ENCODE assay signal across 22 cellular contexts in the genomic region with DNA sequence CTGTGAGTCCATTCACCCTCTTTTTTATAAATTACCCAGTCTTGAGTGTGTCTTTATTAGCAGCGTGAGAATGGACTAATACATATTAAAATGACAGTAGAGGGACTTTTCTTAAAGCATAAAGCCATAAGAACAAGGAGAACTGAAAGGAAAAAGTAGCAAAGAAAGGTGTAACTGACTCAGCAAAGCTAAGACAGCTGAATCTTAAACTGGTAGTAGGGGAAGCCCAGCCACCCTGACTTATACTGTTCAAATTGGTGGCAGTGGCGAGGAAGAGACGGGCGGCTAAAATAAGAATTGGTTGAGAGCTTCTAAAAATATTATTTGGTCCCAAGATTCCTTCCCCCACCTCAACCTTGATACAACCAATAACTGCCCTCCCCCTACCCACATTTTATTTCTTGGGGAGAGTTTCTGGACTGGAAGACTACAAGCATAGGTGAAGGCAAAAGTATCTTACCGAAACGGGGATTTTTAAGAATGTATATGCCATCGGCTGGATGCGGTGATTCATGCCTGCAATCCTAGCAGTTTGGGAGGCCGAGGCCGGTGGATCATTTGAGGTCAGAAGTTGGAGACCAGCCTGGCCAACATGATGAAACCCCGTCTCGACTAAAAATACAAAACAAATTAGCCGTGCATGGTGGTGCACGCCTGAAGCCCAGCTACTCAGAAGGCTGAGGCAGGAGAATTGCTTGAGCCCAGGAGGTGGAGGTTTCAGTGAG. TPM values are rescaled to one million over a fixed set of nuclear protein-coding genes. Genes with fewer than 3 reads are reported as not detected.
DNase-seq lines count a peak whose midpoint lies in the region; ATAC-seq and TF ChIP-seq lines count a peak whose summit lies in the region.
"Had no signal": no experiment of that assay in that cellular context is flagged by ENCODE, and none has a peak within 500 bp of the region (broad histone marks: within the 10 kb centered on the region; RNA-seq: fewer than 3 reads in every experiment).

No MANE protein-coding gene starts in this region.

- no peak overlapping the region for H3K4me2 ChIP-seq in trophoblast cell (ENCODE audit: low read length)

- H3K27me3 Mint-ChIP-seq in endodermal cell (ENCODE audit: insufficient read depth) = peaks cover 11% of the 10 kb centered on the region

- H3K4me1 ChIP-seq in trophoblast cell (ENCODE audit: control insufficient read depth in 1 of 2, insufficient read depth in 2 of 2, low read length in 2 of 2) (no peaks in the 10 kb centered on the region), breast epithelium (no peaks in the 10 kb centered on the region), endodermal cell (ENCODE audit: control insufficient read depth, insufficient read depth, low read length) (no peaks in the 10 kb centered on the region)
- H3K4me1 ChIP-seq: SJSA1, upper lobe of left lung had no signal

- H3K4me1 Mint-ChIP-seq in endodermal cell = no peaks in the 10 kb centered on the region
- H3K4me1 Mint-ChIP-seq: CD4-positive, alpha-beta memory T cell; IgD-negative memory B cell; stimulated activated naive B cell treated with anti-CD40 and anti-IgM and Interleukin-4, amounts not matched to agents 10 μg/mL and 1 μg/mL and 100 μg/mL, for 72 hours had no signal

- DNase-seq in NCI-H524 (lab: John Stamatoyannopoulos, UW) (peak; percentile 28 to 35), NCI-H524 treated with DMSO at 0.1 percent for 48 hours (lab: John Stamatoyannopoulos, UW) (no peak), trophoblast cell (peak; percentile 67 to 69), HK-2 (ENCODE audit: unreplicated experiment) (no peak), breast epithelium (ENCODE audit: low spot score in 2 of 2) (no peak), endodermal cell (no peak)
- DNase-seq: activated CD4-positive, alpha-beta T cell treated with anti-CD3 and anti-CD28 coated beads, Interleukin-2, amount 50 U/mL, for 48 hours; amygdala; CD4-positive, alpha-beta memory T cell; EL; NCI-H1092 treated with DMSO at 0.1 percent for 48 hours; ovary; stimulated activated naive B cell treated with anti-CD40 and anti-IgM and Interleukin-4, amounts not matched to agents 10 μg/mL and 1 μg/mL and 100 μg/mL, for 72 hours; upper lobe of left lung had no signal

- no peak for TF ChIP-seq CTCF in breast epithelium (IDR thresholded peaks at IDR 0.05)
- no peak for TF ChIP-seq CTCF in endodermal cell (conservative IDR thresholded peaks at IDR 0.05)

- H3K14ac ChIP-seq in trophoblast cell (ENCODE audit: low read length) = no peak overlapping the region

- no peak overlapping the region for H2AFZ ChIP-seq in trophoblast cell (ENCODE audit: insufficient read depth, low read length, poor library complexity)

- H3K18ac ChIP-seq in trophoblast cell (ENCODE audit: low read length) = no peak overlapping the region

- no peaks in the 10 kb centered on the region for H3K9me3 Mint-ChIP-seq in endodermal cell
- H3K9me3 Mint-ChIP-seq: CD4-positive, alpha-beta memory T cell; IgD-negative memory B cell had no signal

- H4K8ac ChIP-seq in trophoblast cell (ENCODE audit: low read depth, low read length) = no peak overlapping the region

- H3K36me3 Mint-ChIP-seq in endodermal cell (ENCODE audit: low read depth) = no peaks in the 10 kb centered on the region
- H3K36me3 Mint-ChIP-seq: CD4-positive, alpha-beta memory T cell; IgD-negative memory B cell; stimulated activated naive B cell treated with anti-CD40 and anti-IgM and Interleukin-4, amounts not matched to agents 10 μg/mL and 1 μg/mL and 100 μg/mL, for 72 hours had no signal

- H3K4me3 Mint-ChIP-seq in endodermal cell = no peak overlapping the region
- H3K4me3 Mint-ChIP-seq: CD4-positive, alpha-beta memory T cell; IgD-negative memory B cell; stimulated activated naive B cell treated with anti-CD40 and anti-IgM and Interleukin-4, amounts not matched to agents 10 μg/mL and 1 μg/mL and 100 μg/mL, for 72 hours had no signal

- intact Hi-C loops in breast epithelium (cut with DNase I; ENCODE audit: low total_unique reads) = no loop called here

- no peak for TF ChIP-seq POLR2A in breast epithelium (IDR thresholded peaks at IDR 0.05)

- no peak overlapping the region for H2BK120ac ChIP-seq in trophoblast cell (ENCODE audit: insufficient read depth, low read length, poor library complexity)

- H2BK12ac ChIP-seq in trophoblast cell (ENCODE audit: low read length) = no peak overlapping the region

- H3K27me3 ChIP-seq in trophoblast cell (ENCODE audit: insufficient read depth, low read length) (no peaks in the 10 kb centered on the region), breast epithelium (no peaks in the 10 kb centered on the region), endodermal cell (ENCODE audit: control insufficient read depth, insufficient read depth, low read length, poor library complexity, severe bottlenecking) (no peaks in the 10 kb centered on the region)
- H3K27me3 ChIP-seq: ovary, SJSA1, upper lobe of left lung had no signal

- H3K79me2 ChIP-seq in trophoblast cell (ENCODE audit: control insufficient read depth, insufficient read depth, low read length, poor library complexity) = no peaks in the 10 kb centered on the region

- peak; percentile 72 for ATAC-seq in HG02571 (IDR thresholded peaks at IDR 0.05; ENCODE audit: unreplicated experiment)
- peak; percentile 81 for ATAC-seq in HG03439 (IDR thresholded peaks at IDR 0.05; ENCODE audit: unreplicated experiment)
- ATAC-seq: stimulated activated naive B cell treated with anti-CD40 and anti-IgM and Interleukin-4, amounts not matched to agents 10 μg/mL and 1 μg/mL and 100 μg/mL, for 72 hours had no signal

- no peak overlapping the region for H3K23ac ChIP-seq in trophoblast cell (ENCODE audit: low read length)

- H4K91ac ChIP-seq in trophoblast cell (ENCODE audit: low read depth, low read length) = no peak overlapping the region

- no peak overlapping the region for H2BK5ac ChIP-seq in trophoblast cell (ENCODE audit: low read depth, low read length, poor library complexity)

- no peak overlapping the region for H2AK5ac ChIP-seq in trophoblast cell (ENCODE audit: low read length)

- H3K9ac ChIP-seq in trophoblast cell (ENCODE audit: low read length) (no peak overlapping the region), endodermal cell (ENCODE audit: extremely low read depth, low read length, poor library complexity, severe bottlenecking) (no peak overlapping the region)

- no peak overlapping the region for H3K27ac ChIP-seq in trophoblast cell (ENCODE audit: low read depth, low read length)
- no peak overlapping the region for H3K27ac ChIP-seq in breast epithelium
- no peak overlapping the region for H3K27ac ChIP-seq in endodermal cell (ENCODE audit: low read depth, low read length)
- H3K27ac ChIP-seq: 22Rv1, epithelial cell of prostate, ovary, SJSA1, upper lobe of left lung had no signal

- no CpG with 5 or more reads among the region's 14 CpGs for WGBS in trophoblast cell (ENCODE audit: extremely low coverage, insufficient coverage, insufficient read length)
- WGBS in endodermal cell (ENCODE audit: insufficient coverage in 1 of 2, insufficient read length in 1 of 2), 2 experiments = 87 to 92% methylated on average over 7 to 14 of the region's 14 CpGs

- no peaks in the 10 kb centered on the region for H3K79me1 ChIP-seq in trophoblast cell (ENCODE audit: low read length)

- no peak overlapping the region for H3K27ac Mint-ChIP-seq in endodermal cell
- H3K27ac Mint-ChIP-seq: CD4-positive, alpha-beta memory T cell; IgD-negative memory B cell; stimulated activated naive B cell treated with anti-CD40 and anti-IgM and Interleukin-4, amounts not matched to agents 10 μg/mL and 1 μg/mL and 100 μg/mL, for 72 hours had no signal

- H3K4me3 ChIP-seq in trophoblast cell (ENCODE audit: low read depth, low read length) = no peak overlapping the region
- H3K4me3 ChIP-seq in breast epithelium = peak overlapping the region in 1 of 3 donors; percentile 9
- no peak overlapping the region for H3K4me3 ChIP-seq in endodermal cell (ENCODE audit: low read length)
- H3K4me3 ChIP-seq: ovary, SJSA1, skin epidermis, upper lobe of left lung had no signal

- H3K9me3 ChIP-seq in trophoblast cell (ENCODE audit: insufficient read depth, low read depth, low read length) = no peaks in the 10 kb centered on the region
- peaks cover 0 to 3% of the 10 kb centered on the region in 2 donors for H3K9me3 ChIP-seq in breast epithelium
- H3K9me3 ChIP-seq in endodermal cell (ENCODE audit: control insufficient read depth, low read length) = no peaks in the 10 kb centered on the region
- H3K9me3 ChIP-seq: ovary, SJSA1, upper lobe of left lung had no signal

- H3K36me3 ChIP-seq in trophoblast cell (ENCODE audit: control insufficient read depth in 1 of 2, insufficient read depth in 2 of 2, low read length in 2 of 2) (no peaks in the 10 kb centered on the region), breast epithelium (no peaks in the 10 kb centered on the region), endodermal cell (ENCODE audit: control insufficient read depth, insufficient read depth, low read length) (no peaks in the 10 kb centered on the region)
- H3K36me3 ChIP-seq: ovary, SJSA1, upper lobe of left lung had no signal

- H3K4ac ChIP-seq in trophoblast cell (ENCODE audit: low read depth, low read length) = no peak overlapping the region

- no peak overlapping the region for H4K12ac ChIP-seq in trophoblast cell (ENCODE audit: low read depth, low read length)

RNA-seq across cellular contexts. Expression of a gene that starts 20.6 kb away (rescaled TPM):
- 27.7 and 29.1 TPM in 2 replicates for polyA plus RNA-seq in trophoblast cell (2013)
- total RNA-seq in breast epithelium = not detected
- total RNA-seq in endodermal cell = not detected
- polyA plus RNA-seq in endodermal cell (2013, experiment 1 of 2) = 0.82 TPM
- 1.2 TPM for polyA plus RNA-seq in endodermal cell (2013, experiment 2 of 2)
- total RNA-seq: CD4-positive, alpha-beta memory T cell; mononuclear cell; SJSA1 had no signal
- polyA plus RNA-seq: CD4-positive, alpha-beta memory T cell; IgD-negative memory B cell had no signal

Comparison
In these comparisons a context has a peak if more than half of its experiments do, and no peak if none do; other contexts are left out.
1. DNase-seq: peak in NCI-H524 (2 of 2) and trophoblast cell (2 of 2); none in NCI-H524 treated with DMSO at 0.1 percent for 48 hours (single experiment), HK-2 (single experiment), breast epithelium (0 of 2) and endodermal cell (single experiment).